ENCODE assay signal across 1 cellular context in genomic region chr1:22044690-22045420, GRCh38.
TF ChIP-seq lines count a peak whose summit lies in the region.

No MANE protein-coding gene starts in this region.

TF ChIP-seq in GM12878, 131 proteins besides CTCF, POLR2A, EP300 and RAD21:
- TF ChIP-seq, protein P1, sequence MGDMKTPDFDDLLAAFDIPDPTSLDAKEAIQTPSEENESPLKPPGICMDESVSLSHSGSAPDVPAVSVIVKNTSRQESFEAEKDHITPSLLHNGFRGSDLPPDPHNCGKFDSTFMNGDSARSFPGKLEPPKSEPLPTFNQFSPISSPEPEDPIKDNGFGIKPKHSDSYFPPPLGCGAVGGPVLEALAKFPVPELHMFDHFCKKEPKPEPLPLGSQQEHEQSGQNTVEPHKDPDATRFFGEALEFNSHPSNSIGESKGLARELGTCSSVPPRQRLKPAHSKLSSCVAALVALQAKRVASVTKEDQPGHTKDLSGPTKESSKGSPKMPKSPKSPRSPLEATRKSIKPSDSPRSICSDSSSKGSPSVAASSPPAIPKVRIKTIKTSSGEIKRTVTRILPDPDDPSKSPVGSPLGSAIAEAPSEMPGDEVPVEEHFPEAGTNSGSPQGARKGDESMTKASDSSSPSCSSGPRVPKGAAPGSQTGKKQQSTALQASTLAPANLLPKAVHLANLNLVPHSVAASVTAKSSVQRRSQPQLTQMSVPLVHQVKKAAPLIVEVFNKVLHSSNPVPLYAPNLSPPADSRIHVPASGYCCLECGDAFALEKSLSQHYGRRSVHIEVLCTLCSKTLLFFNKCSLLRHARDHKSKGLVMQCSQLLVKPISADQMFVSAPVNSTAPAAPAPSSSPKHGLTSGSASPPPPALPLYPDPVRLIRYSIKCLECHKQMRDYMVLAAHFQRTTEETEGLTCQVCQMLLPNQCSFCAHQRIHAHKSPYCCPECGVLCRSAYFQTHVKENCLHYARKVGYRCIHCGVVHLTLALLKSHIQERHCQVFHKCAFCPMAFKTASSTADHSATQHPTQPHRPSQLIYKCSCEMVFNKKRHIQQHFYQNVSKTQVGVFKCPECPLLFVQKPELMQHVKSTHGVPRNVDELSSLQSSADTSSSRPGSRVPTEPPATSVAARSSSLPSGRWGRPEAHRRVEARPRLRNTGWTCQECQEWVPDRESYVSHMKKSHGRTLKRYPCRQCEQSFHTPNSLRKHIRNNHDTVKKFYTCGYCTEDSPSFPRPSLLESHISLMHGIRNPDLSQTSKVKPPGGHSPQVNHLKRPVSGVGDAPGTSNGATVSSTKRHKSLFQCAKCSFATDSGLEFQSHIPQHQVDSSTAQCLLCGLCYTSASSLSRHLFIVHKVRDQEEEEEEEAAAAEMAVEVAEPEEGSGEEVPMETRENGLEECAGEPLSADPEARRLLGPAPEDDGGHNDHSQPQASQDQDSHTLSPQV (IDR thresholded peaks at IDR 0.05): no peak
- TF ChIP-seq PAX5 (IDR thresholded peaks at IDR 0.05; ENCODE audit: borderline replicate concordance, low read depth, low read length) (no peak), PAX8 (IDR thresholded peaks at IDR 0.05) (no peak), RBBP5 (conservative IDR thresholded peaks at IDR 0.05) (no peak), NBN (IDR thresholded peaks at IDR 0.05) (no peak), ASH2L (IDR thresholded peaks at IDR 0.05; ENCODE audit: borderline replicate concordance, low read depth) (no peak), CHD2 (IDR thresholded peaks at IDR 0.05; ENCODE audit: borderline replicate concordance, low read depth, low read length) (no peak), CBFB (IDR thresholded peaks at IDR 0.05; ENCODE audit: low read depth) (no peak), KLF5 (IDR thresholded peaks at IDR 0.05; ENCODE audit: partially characterized antibody) (no peak), BHLHE40 (IDR thresholded peaks at IDR 0.05; ENCODE audit: borderline replicate concordance in 1 of 2, low read depth in 2 of 2, low read length in 1 of 2) (no peak), HDAC2 (IDR thresholded peaks at IDR 0.05) (no peak), SMARCA5 (IDR thresholded peaks at IDR 0.05) (no peak)
- TF ChIP-seq, protein P2, sequence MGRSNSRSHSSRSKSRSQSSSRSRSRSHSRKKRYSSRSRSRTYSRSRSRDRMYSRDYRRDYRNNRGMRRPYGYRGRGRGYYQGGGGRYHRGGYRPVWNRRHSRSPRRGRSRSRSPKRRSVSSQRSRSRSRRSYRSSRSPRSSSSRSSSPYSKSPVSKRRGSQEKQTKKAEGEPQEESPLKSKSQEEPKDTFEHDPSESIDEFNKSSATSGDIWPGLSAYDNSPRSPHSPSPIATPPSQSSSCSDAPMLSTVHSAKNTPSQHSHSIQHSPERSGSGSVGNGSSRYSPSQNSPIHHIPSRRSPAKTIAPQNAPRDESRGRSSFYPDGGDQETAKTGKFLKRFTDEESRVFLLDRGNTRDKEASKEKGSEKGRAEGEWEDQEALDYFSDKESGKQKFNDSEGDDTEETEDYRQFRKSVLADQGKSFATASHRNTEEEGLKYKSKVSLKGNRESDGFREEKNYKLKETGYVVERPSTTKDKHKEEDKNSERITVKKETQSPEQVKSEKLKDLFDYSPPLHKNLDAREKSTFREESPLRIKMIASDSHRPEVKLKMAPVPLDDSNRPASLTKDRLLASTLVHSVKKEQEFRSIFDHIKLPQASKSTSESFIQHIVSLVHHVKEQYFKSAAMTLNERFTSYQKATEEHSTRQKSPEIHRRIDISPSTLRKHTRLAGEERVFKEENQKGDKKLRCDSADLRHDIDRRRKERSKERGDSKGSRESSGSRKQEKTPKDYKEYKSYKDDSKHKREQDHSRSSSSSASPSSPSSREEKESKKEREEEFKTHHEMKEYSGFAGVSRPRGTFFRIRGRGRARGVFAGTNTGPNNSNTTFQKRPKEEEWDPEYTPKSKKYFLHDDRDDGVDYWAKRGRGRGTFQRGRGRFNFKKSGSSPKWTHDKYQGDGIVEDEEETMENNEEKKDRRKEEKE (IDR thresholded peaks at IDR 0.05): no peak
TF ChIP-seq in GM12878: peak in this region for 0.
